8 cellular contexts compared by ENCODE assay signal in genomic region chr1:89552481-89553194, GRCh38. TPM values are rescaled to one million over a fixed set of nuclear protein-coding genes. Genes with fewer than 3 reads are reported as not detected.
DNase-seq lines count a peak whose midpoint lies in the region; ATAC-seq lines count a peak whose summit lies in the region.

No MANE protein-coding gene starts in this region.

- H3K9me3 ChIP-seq in adipocyte (ENCODE audit: control insufficient read depth, low read length): no peaks in the 10 kb centered on the region
- H3K9me3 ChIP-seq in mesenchymal stem cell (ENCODE audit: control insufficient read depth, low read length): no peaks in the 10 kb centered on the region

- H2BK15ac ChIP-seq in mesenchymal stem cell (ENCODE audit: low read depth, poor library complexity, severe bottlenecking): no peak overlapping the region

- peaks cover 6% of the 10 kb centered on the region for H3K36me3 ChIP-seq in adipocyte (ENCODE audit: control insufficient read depth, insufficient read depth, low read length, severe bottlenecking)
- H3K36me3 ChIP-seq in mesenchymal stem cell (ENCODE audit: control insufficient read depth in 1 of 2, insufficient read depth in 2 of 2, low read depth in 1 of 2, low read length in 2 of 2): no peaks in the 10 kb centered on the region

- POLR2A ChIA-PET in activated CD4-positive, alpha-beta T cell treated with anti-CD3 and anti-CD28 coated beads for 36 hours (lab: Charles Lee): no interaction called here

- no peak overlapping the region for H2BK120ac ChIP-seq in mesenchymal stem cell (ENCODE audit: low read depth, low read length)

- H2BK5ac ChIP-seq in mesenchymal stem cell (ENCODE audit: low read depth, low read length, poor library complexity, severe bottlenecking): no peak overlapping the region

- H3K23ac ChIP-seq in mesenchymal stem cell (ENCODE audit: low read length in 2 of 2): no peak overlapping the region

- H3K18ac ChIP-seq in mesenchymal stem cell (ENCODE audit: low read depth in 1 of 2, low read length in 2 of 2): no peak overlapping the region

- H3K4me1 ChIP-seq in adipocyte (ENCODE audit: control insufficient read depth, insufficient read depth, low read length) (peaks cover 59% of the 10 kb centered on the region), mesenchymal stem cell (ENCODE audit: control insufficient read depth, insufficient read depth, low read depth, low read length) (no peaks in the 10 kb centered on the region)

- ATAC-seq in activated CD4-positive, alpha-beta T cell treated with anti-CD3 and anti-CD28 coated beads for 36 hours: peak; percentile 30
- ATAC-seq in HG02642 (IDR thresholded peaks at IDR 0.05; ENCODE audit: poor library complexity, unreplicated experiment): peak; percentile 82

- 68% methylated on average over 2 of the region's 2 CpGs for WGBS in mesenchymal stem cell

- no peak overlapping the region for H2BK12ac ChIP-seq in mesenchymal stem cell (ENCODE audit: low read length in 2 of 2)

- H3K4me1 Mint-ChIP-seq in activated CD4-positive, alpha-beta T cell treated with anti-CD3 and anti-CD28 coated beads for 36 hours: peaks cover 88% of the 10 kb centered on the region

- H3K4me3 ChIP-seq in adipocyte (ENCODE audit: low read length) (peak overlapping the region; percentile 71), mesenchymal stem cell (ENCODE audit: insufficient read depth in 1 of 2, low read depth in 1 of 2, low read length in 2 of 2) (peak overlapping the region in 1 of 2 experiments; percentile 22)

- peaks cover 78% of the 10 kb centered on the region for H3K36me3 Mint-ChIP-seq in activated CD4-positive, alpha-beta T cell treated with anti-CD3 and anti-CD28 coated beads for 36 hours (ENCODE audit: low read depth)

- no peaks in the 10 kb centered on the region for H3K79me1 ChIP-seq in mesenchymal stem cell (replicated peaks; ENCODE audit: low read length, poor library complexity, severe bottlenecking)

- H3K27ac ChIP-seq in mesenchymal stem cell (ENCODE audit: low read length, poor library complexity, severe bottlenecking): no peak overlapping the region

- no peak overlapping the region for H4K8ac ChIP-seq in mesenchymal stem cell (ENCODE audit: low read length)

- no peak overlapping the region for H3K4me2 ChIP-seq in mesenchymal stem cell (ENCODE audit: low read length, poor library complexity, severe bottlenecking)

- H4K91ac ChIP-seq in mesenchymal stem cell (ENCODE audit: low read length): no peak overlapping the region

- no peak overlapping the region for H3K14ac ChIP-seq in mesenchymal stem cell (ENCODE audit: low read length in 2 of 2)

- no peaks in the 10 kb centered on the region for H3K27me3 ChIP-seq in adipocyte (replicated peaks; ENCODE audit: control insufficient read depth, insufficient read depth, low read length)
- no peaks in the 10 kb centered on the region for H3K27me3 ChIP-seq in mesenchymal stem cell (ENCODE audit: control insufficient read depth in 1 of 2, insufficient read depth in 1 of 2, low read length in 2 of 2)

- no peak overlapping the region for H2AFZ ChIP-seq in mesenchymal stem cell (ENCODE audit: low read depth, low read length)

- CTCF ChIA-PET in activated CD4-positive, alpha-beta T cell treated with anti-CD3 and anti-CD28 coated beads for 36 hours (lab: Charles Lee): interaction anchor here (0.6 to 0.9 kb wide), 3 partner anchors 10 to 63 kb away, joined by 3 read pairs; no protein-coding TSS in a partner anchor

- H3K4me3 Mint-ChIP-seq in activated CD4-positive, alpha-beta T cell treated with anti-CD3 and anti-CD28 coated beads for 36 hours: peak overlapping the region; percentile 44

- no peak overlapping the region for H2AK5ac ChIP-seq in mesenchymal stem cell (ENCODE audit: low read length, severe bottlenecking)

- no peaks in the 10 kb centered on the region for H3K9me3 Mint-ChIP-seq in activated CD4-positive, alpha-beta T cell treated with anti-CD3 and anti-CD28 coated beads for 36 hours (ENCODE audit: low read depth)

- H3K9ac ChIP-seq in adipocyte (ENCODE audit: low read length) (peak overlapping the region; percentile 60), mesenchymal stem cell (ENCODE audit: low read length) (peak overlapping the region; percentile 75)

- intact Hi-C loops in activated CD4-positive, alpha-beta T cell treated with anti-CD3 and anti-CD28 coated beads for 36 hours (cut with DNase I, micrococcal nuclease): no loop called here

- DNase-seq in activated CD4-positive, alpha-beta T cell treated with anti-CD3 and anti-CD28 coated beads for 36 hours: peak; percentile 35
- no peak for DNase-seq in activated CD4-positive, alpha-beta T cell treated with anti-CD3 and anti-CD28 coated beads for 4 hours
- DNase-seq in NCI-H1436 treated with DMSO at 0.1 percent for 48 hours (lab: John Stamatoyannopoulos, UW) (peak; percentile 48), adipocyte (ENCODE audit: low read depth) (peak; percentile 70), mesenchymal stem cell (peak; percentile 41), SK-N-DZ (ENCODE audit: low spot score) (no peak), NCI-H187 treated with DMSO at 0.1 percent for 48 hours (lab: John Stamatoyannopoulos, UW) (no peak)

- peak overlapping the region; percentile 89 for H3K27ac Mint-ChIP-seq in activated CD4-positive, alpha-beta T cell treated with anti-CD3 and anti-CD28 coated beads for 36 hours

- no peak overlapping the region for H3K4ac ChIP-seq in mesenchymal stem cell (ENCODE audit: low read depth in 1 of 2, low read length in 2 of 2)

- no peaks in the 10 kb centered on the region for H3K27me3 Mint-ChIP-seq in activated CD4-positive, alpha-beta T cell treated with anti-CD3 and anti-CD28 coated beads for 36 hours

RNA-seq across cellular contexts. Expression of gene LRRC8B, which starts 28.0 kb away (rescaled TPM):
- 10 to 100 TPM; 38.9 to 41.5 TPM for total RNA-seq in activated CD4-positive, alpha-beta T cell treated with anti-CD3 and anti-CD28 coated beads for 36 hours
- 2.2 TPM for polyA plus RNA-seq in mesenchymal stem cell (2013, experiment 1 of 2)
- polyA plus RNA-seq in mesenchymal stem cell (2013, experiment 2 of 2): 2.2 TPM
- polyA plus RNA-seq in SK-N-DZ (2014; cell fraction: cytosol; rRNA removed): 11.2 and 16.4 TPM in 2 replicates
- 4.1 and 4.6 TPM in 2 replicates for polyA plus RNA-seq in SK-N-DZ (2014; cell fraction: nucleus; rRNA removed)

Comparison
In these comparisons a context has a peak if more than half of its experiments do, and no peak if none do; other contexts are left out.
1. DNase-seq: peak in activated CD4-positive, alpha-beta T cell treated with anti-CD3 and anti-CD28 coated beads for 36 hours (single experiment), NCI-H1436 treated with DMSO at 0.1 percent for 48 hours (single experiment), adipocyte (single experiment) and mesenchymal stem cell (single experiment); none in activated CD4-positive, alpha-beta T cell treated with anti-CD3 and anti-CD28 coated beads for 4 hours (0 of 2), SK-N-DZ (single experiment) and NCI-H187 treated with DMSO at 0.1 percent for 48 hours (single experiment).